ENCODE assay signal across 19 cellular contexts in the genomic region with DNA sequence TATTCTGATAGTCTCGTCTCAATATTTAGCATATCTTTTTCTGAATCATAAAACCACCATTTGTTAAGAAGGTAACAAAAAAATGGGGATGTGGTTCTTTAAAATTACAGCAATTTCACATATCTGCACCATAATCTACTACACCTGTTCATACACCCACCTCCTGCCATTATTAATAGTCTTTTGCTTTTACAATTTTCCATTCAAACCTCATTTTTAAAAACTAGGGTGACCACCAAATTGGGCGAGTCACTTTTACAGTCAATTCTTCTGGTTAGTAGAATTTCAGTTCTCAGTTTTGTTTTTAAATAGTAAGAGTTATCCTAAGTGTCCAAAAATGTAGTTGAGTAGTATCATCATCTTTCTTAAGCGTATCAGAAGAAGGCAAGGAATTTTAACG. TPM values are rescaled to one million over a fixed set of nuclear protein-coding genes. Genes with fewer than 3 reads are reported as not detected.
DNase-seq lines count a peak whose midpoint lies in the region; ATAC-seq and TF ChIP-seq lines count a peak whose summit lies in the region.
"Had no signal": no experiment of that assay in that cellular context is flagged by ENCODE, and none has a peak within 500 bp of the region (broad histone marks: within the 10 kb centered on the region; RNA-seq: fewer than 3 reads in every experiment).

No MANE protein-coding gene starts in this region.

- no peaks in the 10 kb centered on the region for H3K27me3 Mint-ChIP-seq in activated naive CD8-positive, alpha-beta T cell treated with anti-CD3 and anti-CD28 coated beads for 36 hours
- H3K27me3 Mint-ChIP-seq in CD4-positive, alpha-beta T cell: no peaks in the 10 kb centered on the region

- H3K9me3 Mint-ChIP-seq in activated naive CD8-positive, alpha-beta T cell treated with anti-CD3 and anti-CD28 coated beads for 36 hours: peaks cover 2% of the 10 kb centered on the region
- peaks cover 2% of the 10 kb centered on the region for H3K9me3 Mint-ChIP-seq in CD4-positive, alpha-beta T cell

- peaks cover 2% of the 10 kb centered on the region for H3K36me3 Mint-ChIP-seq in activated naive CD8-positive, alpha-beta T cell treated with anti-CD3 and anti-CD28 coated beads for 36 hours
- H3K36me3 Mint-ChIP-seq in CD4-positive, alpha-beta T cell (ENCODE audit: low read depth): no peaks in the 10 kb centered on the region

- H3K4me3 ChIP-seq in heart right ventricle: no peak overlapping the region
- H3K4me3 ChIP-seq: ascending aorta, SJSA1 had no signal

- WGBS in heart right ventricle, 2 donors: 96% methylated on average over 4 of the region's 4 CpGs

- POLR2A ChIA-PET in CD4-positive, alpha-beta T cell (lab: Charles Lee): no interaction called here

- peak overlapping the region; percentile 41 for H3K27ac Mint-ChIP-seq in activated naive CD8-positive, alpha-beta T cell treated with anti-CD3 and anti-CD28 coated beads for 36 hours
- H3K27ac Mint-ChIP-seq in CD4-positive, alpha-beta T cell: no peak overlapping the region
- H3K27ac Mint-ChIP-seq: naive thymus-derived CD4-positive, alpha-beta T cell had no signal

- no peaks in the 10 kb centered on the region for H3K36me3 ChIP-seq in heart right ventricle
- H3K36me3 ChIP-seq: ascending aorta, SJSA1 had no signal

- no peak for DNase-seq in activated naive CD8-positive, alpha-beta T cell treated with anti-CD3 and anti-CD28 coated beads for 36 hours
- DNase-seq in NCI-H2081 (lab: John Stamatoyannopoulos, UW): no peak
- DNase-seq in activated CD4-positive, alpha-beta T cell treated with anti-CD3 and anti-CD28 coated beads for 48 hours: no peak
- DNase-seq in heart right ventricle: no peak
- no peak for DNase-seq in CD4-positive, alpha-beta T cell
- DNase-seq: dermis blood vessel endothelial cell; DMS53; IMR-90; left ventricle myocardium superior; naive thymus-derived CD4-positive, alpha-beta T cell; NCI-H187 treated with DMSO at 0.1 percent for 48 hours; stimulated activated CD4-positive, alpha-beta T cell treated with anti-CD3 and anti-CD28 coated beads, Interleukin-4, amount 100 ng/mL, for 24 hours; stimulated activated naive CD4-positive, alpha-beta T cell treated with Interleukin-2 at 50 U/mL for 16 hours had no signal

- TF ChIP-seq CTCF in heart right ventricle (IDR thresholded peaks at IDR 0.05): no peak
- TF ChIP-seq CTCF in CD4-positive, alpha-beta T cell (IDR thresholded peaks at IDR 0.05): no peak

- no peak overlapping the region for H3K27ac ChIP-seq in heart right ventricle
- H3K27ac ChIP-seq in CD4-positive, alpha-beta T cell (ENCODE audit: low read depth, low read length): no peak overlapping the region
- H3K27ac ChIP-seq: ascending aorta, SJSA1, VCaP had no signal

- no peaks in the 10 kb centered on the region for H3K9me3 ChIP-seq in heart right ventricle
- H3K9me3 ChIP-seq in CD4-positive, alpha-beta T cell (ENCODE audit: control insufficient read depth, low read length): no peaks in the 10 kb centered on the region
- H3K9me3 ChIP-seq: ascending aorta, SJSA1 had no signal

- CTCF ChIA-PET in CD4-positive, alpha-beta T cell (lab: Charles Lee): no interaction called here

- ATAC-seq in GM18499 (IDR thresholded peaks at IDR 0.05; ENCODE audit: insufficient read depth, unreplicated experiment): peak; percentile 50
- ATAC-seq in GM21381 (IDR thresholded peaks at IDR 0.05; ENCODE audit: unreplicated experiment): peak; percentile 46
- peak; percentile 39 for ATAC-seq in HG03045 (IDR thresholded peaks at IDR 0.05; ENCODE audit: unreplicated experiment)
- no peak for ATAC-seq in heart right ventricle
- no peak for ATAC-seq in CD4-positive, alpha-beta T cell (ENCODE audit: poor library complexity)
- ATAC-seq: left ventricle myocardium superior; naive thymus-derived CD4-positive, alpha-beta T cell had no signal

- no peak overlapping the region for H3K4me3 Mint-ChIP-seq in activated naive CD8-positive, alpha-beta T cell treated with anti-CD3 and anti-CD28 coated beads for 36 hours
- H3K4me3 Mint-ChIP-seq in CD4-positive, alpha-beta T cell: no peak overlapping the region
- H3K4me3 Mint-ChIP-seq: naive thymus-derived CD4-positive, alpha-beta T cell had no signal

- intact Hi-C loops in heart right ventricle (cut with DNase I): loop anchor here in 1 of 10 donors (10.0 kb wide), 1 partner anchor 50 kb away; no protein-coding TSS in a partner anchor
- intact Hi-C loops in CD4-positive, alpha-beta T cell (cut with DNase I, micrococcal nuclease): no loop called here

- H3K4me1 Mint-ChIP-seq in activated naive CD8-positive, alpha-beta T cell treated with anti-CD3 and anti-CD28 coated beads for 36 hours: peaks cover 24% of the 10 kb centered on the region
- H3K4me1 Mint-ChIP-seq in CD4-positive, alpha-beta T cell (ENCODE audit: low read depth): no peaks in the 10 kb centered on the region

- no peaks in the 10 kb centered on the region for H3K27me3 ChIP-seq in heart right ventricle
- no peaks in the 10 kb centered on the region for H3K27me3 ChIP-seq in CD4-positive, alpha-beta T cell (ENCODE audit: control insufficient read depth, insufficient read depth, low read length)
- H3K27me3 ChIP-seq: ascending aorta, SJSA1 had no signal

- peaks cover 0 to 42% (median 0%) of the 10 kb centered on the region in 9 donors for H3K4me1 ChIP-seq in heart right ventricle
- H3K4me1 ChIP-seq: ascending aorta had no signal

RNA-seq across cellular contexts. Expression of gene GSAP, which starts 48.4 kb away (rescaled TPM):
- 1 to 10 TPM; 1.7 TPM for total RNA-seq in activated naive CD8-positive, alpha-beta T cell treated with anti-CD3 and anti-CD28 coated beads for 36 hours
- total RNA-seq in heart right ventricle: 10 to 100 TPM in 3 of 10 donors, 1 to 10 TPM in 7; 5.2 to 13.5 (median 7.9) TPM
- polyA plus RNA-seq in heart right ventricle: 10 to 100 TPM in 1 of 2 donors, 1 to 10 TPM in 1; 1.7 to 23.7 TPM
- total RNA-seq in CD4-positive, alpha-beta T cell: 10 to 100 TPM; 19.1 to 19.5 TPM

Comparison
In these comparisons a context has a peak if more than half of its experiments do, and no peak if none do; other contexts are left out.
1. ATAC-seq: peak in GM18499 (single experiment), GM21381 (single experiment) and HG03045 (single experiment); none in heart right ventricle (0 of 8) and CD4-positive, alpha-beta T cell (single experiment).